8 cellular contexts compared by ENCODE assay signal in the genomic region with DNA sequence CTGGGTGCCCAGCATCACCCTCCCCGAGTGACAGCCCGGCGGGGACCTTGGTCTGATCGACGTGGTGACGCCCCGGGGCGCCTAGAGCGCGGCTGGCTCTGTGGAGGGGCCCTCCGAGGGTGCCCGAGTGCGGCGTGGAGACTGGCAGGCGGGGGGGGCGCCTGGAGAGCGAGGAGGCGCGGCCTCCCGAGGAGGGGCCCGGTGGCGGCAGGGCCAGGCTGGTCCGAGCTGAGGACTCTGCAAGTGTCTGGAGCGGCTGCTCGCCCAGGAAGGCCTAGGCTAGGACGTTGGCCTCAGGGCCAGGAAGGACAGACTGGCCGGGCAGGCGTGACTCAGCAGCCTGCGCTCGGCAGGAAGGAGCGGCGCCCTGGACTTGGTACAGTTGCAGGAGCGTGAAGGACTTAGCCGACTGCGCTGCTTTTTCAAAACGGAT. TPM values are rescaled to one million over a fixed set of nuclear protein-coding genes. Genes with fewer than 3 reads are reported as not detected.
DNase-seq lines count a peak whose midpoint lies in the region; ATAC-seq and TF ChIP-seq lines count a peak whose summit lies in the region.

No MANE protein-coding gene starts in this region.

- peak overlapping the region; percentile 75 for H3K4me3 Mint-ChIP-seq in osteocyte (ENCODE audit: unreplicated experiment)

- no peak overlapping the region for H3K27ac ChIP-seq in AG04450 (ENCODE audit: low read depth, low read length)
- H3K27ac ChIP-seq in left ventricle myocardium inferior (replicated peaks): peak overlapping the region; percentile 93

- H3K4me3 ChIP-seq in AG04450 (ENCODE audit: low read depth, low read length) (peak overlapping the region; percentile 46; the same call in 1 of the 2 replicates), astrocyte of the cerebellum (ENCODE audit: low read depth, low read length) (peak overlapping the region; percentile 47), left ventricle myocardium inferior (peak overlapping the region; percentile 76)

- H3K9me3 ChIP-seq in AG04450 (ENCODE audit: control insufficient read depth, insufficient read depth, low read length) (peaks cover 3% of the 10 kb centered on the region; the same call in 1 of the 2 replicates), left ventricle myocardium inferior (replicated peaks) (no peaks in the 10 kb centered on the region)

- TF ChIP-seq CTCF in AG04450 (IDR thresholded peaks at IDR 0.05; ENCODE audit: low read depth, low read length) (no peak), astrocyte of the cerebellum (IDR thresholded peaks at IDR 0.05; ENCODE audit: low read depth, low read length, missing control alignments) (no peak), left ventricle myocardium inferior (IDR thresholded peaks at IDR 0.05; ENCODE audit: borderline replicate concordance) (no peak), osteocyte (IDR thresholded peaks at IDR 0.05) (no peak)

- intact Hi-C loops in left ventricle myocardium inferior (cut with micrococcal nuclease): loop anchor here (10.0 kb wide), 2 partner anchors 59 to 319 kb away; no protein-coding TSS in a partner anchor

- ATAC-seq in GM18519 (IDR thresholded peaks at IDR 0.05; ENCODE audit: low FRiP score, unreplicated experiment): no peak

- POLR2A ChIA-PET in AG04450 (lab: Yijun Ruan, JAX): no interaction called here

- CTCF ChIA-PET in AG04450 (lab: Charles Lee): interaction anchor here (0.7 to 1.2 kb wide), 3 partner anchors 9 to 496 kb away, joined by 3 to 4 read pairs (median 3); no protein-coding TSS in a partner anchor

- in situ Hi-C loops in astrocyte of the cerebellum (cut with HindIII; ENCODE audit: low sequenced_read_pairs): no loop called here

- peaks cover 38% of the 10 kb centered on the region for H3K27me3 ChIP-seq in AG04450 (ENCODE audit: control insufficient read depth, insufficient read depth, low read length)
- no peaks in the 10 kb centered on the region for H3K27me3 ChIP-seq in left ventricle myocardium inferior (ENCODE audit: low read depth)

- no peaks in the 10 kb centered on the region for H3K36me3 Mint-ChIP-seq in osteocyte (ENCODE audit: unreplicated experiment)

- peaks cover 46% of the 10 kb centered on the region for H3K4me1 ChIP-seq in left ventricle myocardium inferior

- H3K4me1 Mint-ChIP-seq in osteocyte (ENCODE audit: unreplicated experiment): peaks cover 26% of the 10 kb centered on the region

- peak overlapping the region; percentile 40 for H3K27ac Mint-ChIP-seq in osteocyte (ENCODE audit: unreplicated experiment)

- H3K36me3 ChIP-seq in left ventricle myocardium inferior: peaks cover 7% of the 10 kb centered on the region

- DNase-seq in AG04450 (ENCODE audit: low read depth, low spot score) (peak; percentile 11), HCEC 1CT (peak; percentile 33), SW480 (ENCODE audit: low spot score) (peak; percentile 84), astrocyte of the cerebellum (ENCODE audit: low read depth) (no peak), left ventricle myocardium inferior (peak; percentile 78), osteocyte (ENCODE audit: extremely low spot score, unreplicated experiment) (no peak), NCI-H2107 treated with DMSO at 0.1 percent for 48 hours (lab: John Stamatoyannopoulos, UW; ENCODE audit: unreplicated experiment) (no peak)

- no peaks in the 10 kb centered on the region for H3K9me3 Mint-ChIP-seq in osteocyte (ENCODE audit: unreplicated experiment)

- peaks cover 27% of the 10 kb centered on the region for H3K27me3 Mint-ChIP-seq in osteocyte (ENCODE audit: unreplicated experiment)

RNA-seq across cellular contexts. Expression of a gene that starts 1.3 kb away (rescaled TPM):
- 0.07 TPM in 1 of 2 replicates, not detected in the other for polyA plus RNA-seq in AG04450 (2011; rRNA removed)
- not detected in 2 replicates for polyA minus RNA-seq in AG04450 (2011; rRNA and poly(A)+ RNA removed)
- total RNA-seq in left ventricle myocardium inferior: 44.5 TPM
- 0.71 and 1.0 TPM in 2 replicates for total RNA-seq in osteocyte

Comparison
In these comparisons a context has a peak if more than half of its experiments do, and no peak if none do; other contexts are left out.
1. DNase-seq: peak in AG04450 (single experiment), HCEC 1CT (single experiment), SW480 (single experiment) and left ventricle myocardium inferior (single experiment); none in astrocyte of the cerebellum (single experiment), osteocyte (single experiment) and NCI-H2107 treated with DMSO at 0.1 percent for 48 hours (single experiment).
2. RNA of a gene that starts 1.3 kb away (total RNA-seq): 44.5 TPM in left ventricle myocardium inferior (single experiment); 0.71 to 1.0 TPM in osteocyte; every median in the first group is over 10 times any median in the second.
3. Peak in every context shown above with its lines, with median percentiles within 50 percentile points of each other: H3K4me3 ChIP-seq.